Comparison of ENCODE assay signal across 9 cellular contexts in genomic region chr2:41853427-41854191, GRCh38.
DNase-seq lines count a peak whose midpoint lies in the region; ATAC-seq and TF ChIP-seq lines count a peak whose summit lies in the region.
"Had no signal": no experiment of that assay in that cellular context is flagged by ENCODE, and none has a peak within 500 bp of the region (broad histone marks: within the 10 kb centered on the region; RNA-seq: fewer than 3 reads in every experiment).

No MANE protein-coding gene starts in this region.

- no peaks in the 10 kb centered on the region for H3K4me1 ChIP-seq in RWPE2 (ENCODE audit: insufficient read depth, poor library complexity, severe bottlenecking)

- ATAC-seq in RWPE2 (ENCODE audit: low read depth) (no peak), HG03521 (IDR thresholded peaks at IDR 0.05; ENCODE audit: unreplicated experiment) (no peak), HG02763 (IDR thresholded peaks at IDR 0.05; ENCODE audit: unreplicated experiment) (no peak), GM21367 (IDR thresholded peaks at IDR 0.05; ENCODE audit: unreplicated experiment) (no peak)

- H3K9me3 ChIP-seq in RWPE2 (ENCODE audit: severe bottlenecking): no peaks in the 10 kb centered on the region

- TF ChIP-seq POLR2A in erythroblast (IDR thresholded peaks at IDR 0.05; ENCODE audit: low read length): no peak

- H3K36me3 Mint-ChIP-seq in nephron progenitor cell (ENCODE audit: low read depth): no peaks in the 10 kb centered on the region

- no peak overlapping the region for H3K27ac Mint-ChIP-seq in nephron progenitor cell
- H3K27ac Mint-ChIP-seq: activated B cell treated with CpG ODN at 0.5 μM for 24 hours had no signal

- no peaks in the 10 kb centered on the region for H3K27me3 ChIP-seq in RWPE2 (ENCODE audit: insufficient read depth, poor library complexity, severe bottlenecking)

- DNase-seq in DMS53 (lab: John Stamatoyannopoulos, UW) (peak; percentile 72), HPDE6-E6E7 (ENCODE audit: extremely low spot score) (peak; percentile 26), RWPE2 (ENCODE audit: low spot score) (no peak), erythroblast (lab: John Stamatoyannopoulos, UW) (peak; percentile 23 to 63), nephron progenitor cell (peak; percentile 70)
- DNase-seq: activated B cell treated with CpG ODN at 0.5 μM for 24 hours had no signal

- no peak overlapping the region for H3K4me3 Mint-ChIP-seq in nephron progenitor cell
- H3K4me3 Mint-ChIP-seq: activated B cell treated with CpG ODN at 0.5 μM for 24 hours had no signal

- H3K27me3 Mint-ChIP-seq in nephron progenitor cell (ENCODE audit: low read depth, poor library complexity): peaks cover 45% of the 10 kb centered on the region

- H3K27ac ChIP-seq in RWPE2 (ENCODE audit: poor library complexity, severe bottlenecking): no peak overlapping the region

- TF ChIP-seq CTCF in RWPE2 (IDR thresholded peaks at IDR 0.05; ENCODE audit: poor library complexity, severe bottlenecking) (peak; percentile 79), nephron progenitor cell (IDR thresholded peaks at IDR 0.05) (peak; percentile 72)

- H3K36me3 ChIP-seq in RWPE2 (ENCODE audit: low read depth): no peaks in the 10 kb centered on the region

- H3K4me1 Mint-ChIP-seq in nephron progenitor cell: peaks cover 18% of the 10 kb centered on the region
- H3K4me1 Mint-ChIP-seq: activated B cell treated with CpG ODN at 0.5 μM for 24 hours had no signal

- no peak overlapping the region for H3K4me3 ChIP-seq in RWPE2 (ENCODE audit: severe bottlenecking)

- H3K9me3 Mint-ChIP-seq in nephron progenitor cell: no peaks in the 10 kb centered on the region
- H3K9me3 Mint-ChIP-seq: activated B cell treated with CpG ODN at 0.5 μM for 24 hours had no signal
